ENCODE assay signal across 8 cellular contexts in genomic region chr21:45074048-45074817, GRCh38. TPM values are rescaled to one million over a fixed set of nuclear protein-coding genes. Genes with fewer than 3 reads are reported as not detected.
DNase-seq lines count a peak whose midpoint lies in the region; ATAC-seq and TF ChIP-seq lines count a peak whose summit lies in the region.

ADARB1 (plus strand) TSS chr21:45074580; CDS start chr21:45171657, 97,077 bp downstream.

- intact Hi-C loops in dorsolateral prefrontal cortex (cut with DNase I), result loop anchor here (5.0 to 10.0 kb wide), 2 partner anchors 52 to 269 kb away; partner anchors contain the start of gene UBE2G2 (in 1 of the 2)

- no peak for TF ChIP-seq RAD21 in liver (IDR thresholded peaks at IDR 0.05)

- peaks cover 0 to 3% of the 10 kb centered on the region in 2 experiments; a peak in 3 of 5 replicates for H3K9me3 Mint-ChIP-seq in H9

- no peak within 1 kb of the TSS for H4K8ac ChIP-seq in H9 (replicated peaks; ENCODE audit: insufficient read length, low read depth, low read length)

- H2BK12ac ChIP-seq in H9 (ENCODE audit: insufficient read length, low read depth, low read length), result no peak within 1 kb of the TSS

- no peaks in the 10 kb centered on the region for H3K79me2 ChIP-seq in H9 (ENCODE audit: insufficient read depth, low read length)

- H3K4ac ChIP-seq in H9 (ENCODE audit: low read depth, low read length), result no peak within 1 kb of the TSS

- no peak within 1 kb of the TSS for H3K18ac ChIP-seq in H9 (ENCODE audit: insufficient read length, low read depth, low read length)

- peaks cover 24 to 27% of the 10 kb centered on the region in 2 experiments for H3K4me1 Mint-ChIP-seq in H9

- WGBS in H9 (ENCODE audit: extremely low coverage, insufficient read length, low lambda C conversion rate), result no CpG with 5 or more reads among the region's 132 CpGs
- WGBS in liver, result under 1% methylated on average over 132 of the region's 132 CpGs

- H4K20me1 ChIP-seq in H9 (ENCODE audit: control insufficient read depth, insufficient read depth, insufficient read length), result no peaks in the 10 kb centered on the region

- no peak within 1 kb of the TSS for H2AK5ac ChIP-seq in H9 (ENCODE audit: insufficient read length, low read length)

- H4K5ac ChIP-seq in H9 (ENCODE audit: insufficient read length, low read depth, low read length), result no peak within 1 kb of the TSS

- H2BK120ac ChIP-seq in H9 (ENCODE audit: low read depth, low read length, poor library complexity, severe bottlenecking), result no peak within 1 kb of the TSS

- H3K4me3 ChIP-seq in dorsolateral prefrontal cortex (peak within 1 kb of the TSS; percentile 71 to 98 (median 84)), liver (ENCODE audit: low read depth in 1 of 3, low read length in 3 of 3) (peak within 1 kb of the TSS; percentile 80 to 91 (median 81))

- no peak within 1 kb of the TSS for H2AFZ ChIP-seq in H9 (ENCODE audit: low read length)

- no peak within 1 kb of the TSS for H3T11ph ChIP-seq in H9 (ENCODE audit: low read length)

- peaks cover 27% of the 10 kb centered on the region for H3K27me3 Mint-ChIP-seq in H9 (ENCODE audit: low read depth)

- no peak within 1 kb of the TSS for H2BK20ac ChIP-seq in H9 (ENCODE audit: low read depth, low read length, poor library complexity, severe bottlenecking)

- H3K9ac ChIP-seq in H9 (ENCODE audit: extremely low read depth, insufficient read length, low read length) (no peak within 1 kb of the TSS), liver (ENCODE audit: low read depth in 1 of 2, low read length in 2 of 2) (peak within 1 kb of the TSS in 1 of 2 donors; percentile 77)

- peak within 1 kb of the TSS in 1 of 3 experiments; percentile 79; a peak in 1 of 7 replicates for H3K27ac Mint-ChIP-seq in H9

- no peak within 1 kb of the TSS for H3K23ac ChIP-seq in H9 (ENCODE audit: insufficient read length, low read depth, low read length)

- H2BK15ac ChIP-seq in H9 (ENCODE audit: low read depth, low read length), result no peak within 1 kb of the TSS

- no peaks in the 10 kb centered on the region for H3K4me1 ChIP-seq in H9 (ENCODE audit: insufficient read depth, low read length)
- H3K4me1 ChIP-seq in liver (ENCODE audit: control insufficient read depth in 4 of 4, insufficient read depth in 4 of 4, low read length in 3 of 4), result peaks cover 4 to 16% (median 12%) of the 10 kb centered on the region in 4 donors

- H4K91ac ChIP-seq in H9 (ENCODE audit: insufficient read length, low read depth, low read length), result no peak within 1 kb of the TSS

- H3K56ac ChIP-seq in H9 (ENCODE audit: insufficient read length, low read depth, low read length), result no peak within 1 kb of the TSS

- H3K9me3 ChIP-seq in H9 (ENCODE audit: control insufficient read depth, low read depth, low read length), result no peaks in the 10 kb centered on the region
- no peaks in the 10 kb centered on the region for H3K9me3 ChIP-seq in liver (ENCODE audit: control insufficient read depth in 4 of 4, low read length in 3 of 4)

- peak within 1 kb of the TSS; percentile 77 for H3K4me2 ChIP-seq in H9 (ENCODE audit: insufficient read depth, insufficient read length, low read length)

- H3K27ac ChIP-seq in H9 (ENCODE audit: insufficient read length, low read depth, low read length), result no peak within 1 kb of the TSS
- peak within 1 kb of the TSS in 55 of 59 donors; percentile 15 to 96 (median 87) for H3K27ac ChIP-seq in dorsolateral prefrontal cortex
- H3K27ac ChIP-seq in liver (ENCODE audit: low read depth in 1 of 2, low read length in 2 of 2), result peak within 1 kb of the TSS; percentile 4 to 75

- no peaks in the 10 kb centered on the region for H3K36me3 ChIP-seq in liver (ENCODE audit: control insufficient read depth in 4 of 4, insufficient read depth in 3 of 4, low read depth in 1 of 4, low read length in 3 of 4)

- H3K23me2 ChIP-seq in H9 (ENCODE audit: insufficient read length, low read depth, low read length, poor library complexity, severe bottlenecking), result peaks cover 7% of the 10 kb centered on the region

- no peaks in the 10 kb centered on the region for H3K79me1 ChIP-seq in H9 (ENCODE audit: insufficient read depth, low read depth, low read length, poor library complexity, severe bottlenecking)

- peak within 1 kb of the TSS; percentile 11; the same call in 1 of the 2 replicates for H3K14ac ChIP-seq in H9 (ENCODE audit: insufficient read depth, low read length)

- peak; percentile 63 for DNase-seq in EH (ENCODE audit: low read depth)
- peak; percentile 76 for DNase-seq in H9
- DNase-seq in NCI-H2171 treated with DMSO at 0.1 percent for 48 hours (lab: John Stamatoyannopoulos, UW), result peak; percentile 50
- peak; percentile 35 to 48 for DNase-seq in activated CD4-positive, alpha-beta T cell treated with anti-CD3 and anti-CD28 coated beads, Interleukin-2, amount 50 U/mL, for 4 hours
- peak in 5 of 10 donors; percentile 29 to 83 (median 70) for DNase-seq in dorsolateral prefrontal cortex
- peak; percentile 56 to 71 for DNase-seq in stimulated activated CD4-positive, alpha-beta T cell treated with anti-CD3 and anti-CD28 coated beads, Interleukin-4, amount 100 ng/mL, for 4 hours

- H3K4me3 Mint-ChIP-seq in H9, result peak within 1 kb of the TSS; percentile 77 to 91

- TF ChIP-seq CTCF in H9 (conservative IDR thresholded peaks at IDR 0.05), result no peak
- TF ChIP-seq CTCF in dorsolateral prefrontal cortex (IDR thresholded peaks at IDR 0.05 in 54 of 56, conservative IDR thresholded peaks at IDR 0.05 in 2 of 56; ENCODE audit: low read depth in 1 of 56, partially characterized antibody in 56 of 56), result peak in 1 of 56 donors; percentile 13
- no peak for TF ChIP-seq CTCF in liver (IDR thresholded peaks at IDR 0.05; ENCODE audit: low read depth, low read length, missing input control)

- ATAC-seq in GM21529 (IDR thresholded peaks at IDR 0.05; ENCODE audit: unreplicated experiment), result no peak

- H3K27me3 ChIP-seq in H9 (ENCODE audit: insufficient read depth, low read length) (peaks cover 11% of the 10 kb centered on the region; the same call in 1 of the 2 replicates), dorsolateral prefrontal cortex (no peaks in the 10 kb centered on the region), liver (ENCODE audit: control insufficient read depth in 4 of 4, insufficient read depth in 4 of 4, low read length in 3 of 4) (no peaks in the 10 kb centered on the region)

- peaks cover 0 to 2% (median 0%) of the 10 kb centered on the region in 3 experiments; a peak in 2 of 7 replicates for H3K36me3 Mint-ChIP-seq in H9 (ENCODE audit: insufficient read depth in 1 of 3, low read depth in 3 of 3)

- no peak within 1 kb of the TSS for H2BK5ac ChIP-seq in H9 (ENCODE audit: insufficient read length, low read length)

TF ChIP-seq in liver, 16 proteins besides CTCF, POLR2A, EP300 and RAD21 (continues in another document):
- TF ChIP-seq SP1 (IDR thresholded peaks at IDR 0.05) (no peak), HNF4A (conservative IDR thresholded peaks at IDR 0.05) (no peak), HNF4G (IDR thresholded peaks at IDR 0.05) (no peak), TAF1 (conservative IDR thresholded peaks at IDR 0.05) (no peak), FOXA2 (IDR thresholded peaks at IDR 0.05) (no peak), RXRA (IDR thresholded peaks at IDR 0.05) (no peak), NR2F2 (IDR thresholded peaks at IDR 0.05) (no peak), YY1 (IDR thresholded peaks at IDR 0.05) (no peak), REST (IDR thresholded peaks at IDR 0.05) (no peak), JUND (IDR thresholded peaks at IDR 0.05) (no peak)
- TF ChIP-seq, protein P1, sequence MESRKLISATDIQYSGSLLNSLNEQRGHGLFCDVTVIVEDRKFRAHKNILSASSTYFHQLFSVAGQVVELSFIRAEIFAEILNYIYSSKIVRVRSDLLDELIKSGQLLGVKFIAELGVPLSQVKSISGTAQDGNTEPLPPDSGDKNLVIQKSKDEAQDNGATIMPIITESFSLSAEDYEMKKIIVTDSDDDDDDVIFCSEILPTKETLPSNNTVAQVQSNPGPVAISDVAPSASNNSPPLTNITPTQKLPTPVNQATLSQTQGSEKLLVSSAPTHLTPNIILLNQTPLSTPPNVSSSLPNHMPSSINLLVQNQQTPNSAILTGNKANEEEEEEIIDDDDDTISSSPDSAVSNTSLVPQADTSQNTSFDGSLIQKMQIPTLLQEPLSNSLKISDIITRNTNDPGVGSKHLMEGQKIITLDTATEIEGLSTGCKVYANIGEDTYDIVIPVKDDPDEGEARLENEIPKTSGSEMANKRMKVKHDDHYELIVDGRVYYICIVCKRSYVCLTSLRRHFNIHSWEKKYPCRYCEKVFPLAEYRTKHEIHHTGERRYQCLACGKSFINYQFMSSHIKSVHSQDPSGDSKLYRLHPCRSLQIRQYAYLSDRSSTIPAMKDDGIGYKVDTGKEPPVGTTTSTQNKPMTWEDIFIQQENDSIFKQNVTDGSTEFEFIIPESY (IDR thresholded peaks at IDR 0.05), result no peak
- TF ChIP-seq, protein P2, sequence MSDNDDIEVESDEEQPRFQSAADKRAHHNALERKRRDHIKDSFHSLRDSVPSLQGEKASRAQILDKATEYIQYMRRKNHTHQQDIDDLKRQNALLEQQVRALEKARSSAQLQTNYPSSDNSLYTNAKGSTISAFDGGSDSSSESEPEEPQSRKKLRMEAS (IDR thresholded peaks at IDR 0.05), result no peak

RNA-seq across cellular contexts. Expression of gene ADARB1, which starts in this region (rescaled TPM):
- total RNA-seq in H9 (2021) (14.1 and 15.8 TPM in 2 replicates), dorsolateral prefrontal cortex (10 to 100 TPM; 22.6 to 83.5 (median 57.4) TPM), liver (1 to 10 TPM; 3.1 to 7.8 TPM)
- 1 to 10 TPM; 1.6 to 2.6 TPM for polyA plus RNA-seq in liver
